8 cellular contexts compared by ENCODE assay signal in the genomic region with DNA sequence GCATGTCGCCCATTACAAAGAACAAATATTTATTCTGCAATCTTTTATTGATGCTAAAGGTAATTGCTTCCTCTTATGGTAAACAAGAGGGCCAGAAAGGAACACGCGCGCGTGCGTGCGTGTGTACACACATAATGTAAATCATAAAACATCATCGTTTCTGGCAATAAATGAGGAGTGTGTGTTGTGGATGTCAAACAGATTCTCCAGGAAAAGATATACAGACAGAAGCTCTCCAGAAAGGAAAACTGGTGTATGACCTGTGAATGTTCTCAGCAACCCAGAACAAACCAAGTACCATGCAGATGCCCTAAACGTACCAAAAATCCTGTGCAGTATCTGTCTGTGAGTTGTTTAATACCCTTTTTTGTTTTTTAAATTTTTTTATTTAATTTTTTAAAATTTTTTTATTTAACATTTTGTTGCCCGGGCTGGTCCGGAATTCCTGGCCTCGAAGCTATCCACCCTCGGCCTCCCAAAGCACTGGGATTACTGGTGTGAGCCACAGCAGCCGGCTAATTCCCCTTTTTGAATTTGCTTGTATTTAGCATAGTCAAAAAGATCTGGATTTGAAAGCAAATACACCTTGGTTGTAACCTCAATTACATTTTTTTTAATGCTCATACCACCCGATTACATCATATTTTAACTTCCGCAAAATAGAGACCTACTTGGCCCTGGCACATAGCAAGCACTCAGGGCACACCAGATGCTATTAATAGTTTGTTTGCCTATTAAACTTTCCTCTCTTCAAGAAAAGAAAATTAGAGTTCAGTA. TPM values are rescaled to one million over a fixed set of nuclear protein-coding genes. Genes with fewer than 3 reads are reported as not detected.
DNase-seq lines count a peak whose midpoint lies in the region; ATAC-seq and TF ChIP-seq lines count a peak whose summit lies in the region.

No MANE protein-coding gene starts in this region.

- H3K9me3 ChIP-seq in HCT116 (ENCODE audit: control insufficient read depth in 1 of 2, insufficient read depth in 1 of 2, low read depth in 1 of 2, low read length in 2 of 2) (no peaks in the 10 kb centered on the region), iPS-20b (ENCODE audit: insufficient read depth, low read depth, low read length) (peaks cover 8% of the 10 kb centered on the region), subcutaneous abdominal adipose tissue (ENCODE audit: control insufficient read depth in 5 of 5, low read length in 5 of 5) (peaks cover 0 to 3% (median 0%) of the 10 kb centered on the region in 5 donors)

- H4K20me1 ChIP-seq in HCT116 (ENCODE audit: insufficient read depth): no peaks in the 10 kb centered on the region

- H3K27me3 ChIP-seq in ACC112 (ENCODE audit: insufficient read depth, low read length) (no peaks in the 10 kb centered on the region), HCT116 (ENCODE audit: insufficient read depth, low read length) (no peaks in the 10 kb centered on the region), iPS-20b (ENCODE audit: insufficient read depth, low read length) (no peaks in the 10 kb centered on the region), subcutaneous abdominal adipose tissue (ENCODE audit: control insufficient read depth in 5 of 5, insufficient read depth in 4 of 5, low read length in 5 of 5) (no peaks in the 10 kb centered on the region)

- H3K9me2 ChIP-seq in HCT116 (ENCODE audit: insufficient read depth): no peaks in the 10 kb centered on the region

- peaks cover 1 to 9% of the 10 kb centered on the region in 2 donors for H3K36me3 Mint-ChIP-seq in activated T-cell treated with anti-CD3 and anti-CD28 coated beads, Interleukin-2, amount 50 U/mL, for 72 hours (ENCODE audit: insufficient read depth in 2 of 2)

- CTCF ChIA-PET in HCT116 (lab: Charles Lee): no interaction called here

- H3K4me1 Mint-ChIP-seq in activated T-cell treated with anti-CD3 and anti-CD28 coated beads, Interleukin-2, amount 50 U/mL, for 72 hours (ENCODE audit: low read depth): peaks cover 16% of the 10 kb centered on the region

- H3K27me3 Mint-ChIP-seq in activated T-cell treated with anti-CD3 and anti-CD28 coated beads, Interleukin-2, amount 50 U/mL, for 72 hours (ENCODE audit: low read depth): no peaks in the 10 kb centered on the region

- no peak for DNase-seq in HCT116 (ENCODE audit: low read depth, low spot score)
- DNase-seq in activated T-cell treated with anti-CD3 and anti-CD28 coated beads, Interleukin-2, amount 50 U/mL, for 72 hours: no peak
- DNase-seq in HuH-7 (ENCODE audit: low spot score): no peak
- DNase-seq in central memory CD4-positive, alpha-beta T cell: no peak

- peak overlapping the region; percentile 64 to 69 for H3K4me3 Mint-ChIP-seq in activated T-cell treated with anti-CD3 and anti-CD28 coated beads, Interleukin-2, amount 50 U/mL, for 72 hours

- TF ChIP-seq POLR2A in HCT116 (IDR thresholded peaks at IDR 0.05; ENCODE audit: borderline replicate concordance, extremely low read depth, insufficient read depth, insufficient read length): no peak

- BruUV-seq in HCT116 (replicated peaks; lab: Mats Ljungman, UMichigan): TSS peak; percentile 73

- H3K36me3 ChIP-seq in ACC112 (ENCODE audit: insufficient read depth, low read length) (no peaks in the 10 kb centered on the region), HCT116 (ENCODE audit: control insufficient read depth in 1 of 2, insufficient read depth in 2 of 2, low read length in 2 of 2) (no peaks in the 10 kb centered on the region), iPS-20b (ENCODE audit: insufficient read depth, low read depth, low read length) (no peaks in the 10 kb centered on the region), subcutaneous abdominal adipose tissue (ENCODE audit: control insufficient read depth in 5 of 5, insufficient read depth in 5 of 5, low read length in 5 of 5) (no peaks in the 10 kb centered on the region)

- H3K27ac ChIP-seq in ACC112 (ENCODE audit: low read depth, low read length) (no peak overlapping the region), HCT116 (ENCODE audit: low read depth, low read length) (peak overlapping the region; percentile 95), iPS-20b (ENCODE audit: low read length) (no peak overlapping the region), subcutaneous abdominal adipose tissue (ENCODE audit: low read depth, low read length) (peak overlapping the region; percentile 60)

- RAD21 ChIA-PET in HCT116 (lab: Charles Lee; ENCODE audit: low non-redundant PET in 1 of 2, low total read pairs in 2 of 2, uncharacterized antibody in 2 of 2, unreplicated experiment in 2 of 2): no interaction called here

- peaks cover 1 to 2% of the 10 kb centered on the region in 2 donors for H3K9me3 Mint-ChIP-seq in activated T-cell treated with anti-CD3 and anti-CD28 coated beads, Interleukin-2, amount 50 U/mL, for 72 hours

- peak overlapping the region; percentile 44 for H3K9ac ChIP-seq in HCT116 (ENCODE audit: low read length)
- H3K9ac ChIP-seq in iPS-20b (ENCODE audit: low read depth, low read length): peak overlapping the region; percentile 77; the same call in 1 of the 2 replicates
- H3K9ac ChIP-seq in subcutaneous abdominal adipose tissue (ENCODE audit: low read length in 5 of 5): peak overlapping the region in 4 of 5 donors; percentile 22 to 60 (median 30)

- H2AFZ ChIP-seq in ACC112 (ENCODE audit: low read length, unreplicated experiment): peak overlapping the region; percentile 77
- H2AFZ ChIP-seq in HCT116 (ENCODE audit: low read depth, low read length, poor library complexity, severe bottlenecking): peak overlapping the region; percentile 91

- ATAC-seq in HCT116: no peak
- no peak for ATAC-seq in activated T-cell treated with anti-CD3 and anti-CD28 coated beads, Interleukin-2, amount 50 U/mL, for 72 hours (replicated peaks in 1 of 2)
- no peak for ATAC-seq in HG02571 (IDR thresholded peaks at IDR 0.05; ENCODE audit: unreplicated experiment)

- H3K79me2 ChIP-seq in ACC112 (ENCODE audit: control insufficient read depth, insufficient read depth, low read length, unreplicated experiment): peaks cover 38% of the 10 kb centered on the region
- peaks cover 40% of the 10 kb centered on the region for H3K79me2 ChIP-seq in HCT116 (ENCODE audit: insufficient read depth, low read length)

- no peak for TF ChIP-seq CTCF in HCT116 (IDR thresholded peaks at IDR 0.05 in 2 of 3, conservative IDR thresholded peaks at IDR 0.05 in 1 of 3; ENCODE audit: borderline replicate concordance in 1 of 3, insufficient read depth in 1 of 3, low read depth in 2 of 3, low read length in 2 of 3)

- H3K4me3 ChIP-seq in ACC112 (ENCODE audit: low read depth, low read length) (peak overlapping the region; percentile 82), HCT116 (replicated peaks in 1 of 2; ENCODE audit: low read depth in 1 of 2, low read length in 2 of 2) (peak overlapping the region; percentile 53 to 91), iPS-20b (ENCODE audit: low read length) (peak overlapping the region; percentile 87), subcutaneous abdominal adipose tissue (ENCODE audit: low read depth in 1 of 5, low read length in 5 of 5) (peak overlapping the region; percentile 72 to 87 (median 80))

- H3K4me1 ChIP-seq in ACC112 (ENCODE audit: control insufficient read depth, insufficient read depth, low read length, unreplicated experiment) (peaks cover 7% of the 10 kb centered on the region), HCT116 (ENCODE audit: control insufficient read depth in 1 of 2, insufficient read depth in 2 of 2, low read length in 2 of 2) (peaks cover 10 to 15% of the 10 kb centered on the region in 2 experiments), iPS-20b (ENCODE audit: insufficient read depth, low read length) (peaks cover 5% of the 10 kb centered on the region; the same call in 1 of the 2 replicates), subcutaneous abdominal adipose tissue (ENCODE audit: control insufficient read depth in 5 of 5, insufficient read depth in 5 of 5, low read length in 5 of 5) (peaks cover 0 to 30% (median 27%) of the 10 kb centered on the region in 5 donors)

- intact Hi-C loops in HCT116 (cut with micrococcal nuclease): loop anchor here (2.0 kb wide), 1 partner anchor 145 kb away; the partner anchor contains the start of gene SMIM29

- peak overlapping the region; percentile 70 for H3K4me2 ChIP-seq in HCT116 (ENCODE audit: low read length)

- H3K27ac Mint-ChIP-seq in activated T-cell treated with anti-CD3 and anti-CD28 coated beads, Interleukin-2, amount 50 U/mL, for 72 hours: peak overlapping the region; percentile 79

- POLR2A ChIA-PET in HCT116 (lab: Charles Lee): no interaction called here

- TF ChIP-seq RAD21 in HCT116 (IDR thresholded peaks at IDR 0.05; ENCODE audit: low read depth): no peak

TF ChIP-seq in HCT116, 20 proteins besides CTCF, POLR2A, EP300 and RAD21:
- TF ChIP-seq YY1 (IDR thresholded peaks at IDR 0.05; ENCODE audit: extremely low read depth, insufficient replicate concordance, low read depth, low read length): no peak

RNA-seq across cellular contexts. Expression of gene NUDT3, which starts 0.9 kb away (rescaled TPM):
- total RNA-seq in HCT116 (2021; ENCODE audit: unreplicated experiment): 25.2 TPM
- polyA plus RNA-seq in HCT116 (2012): 5.7 and 7.7 TPM in 2 replicates
- 10 to 100 TPM; 11.1 to 13.7 TPM for total RNA-seq in activated T-cell treated with anti-CD3 and anti-CD28 coated beads, Interleukin-2, amount 50 U/mL, for 72 hours

RNA-seq across cellular contexts. Expression of gene RPS10, which starts 32.5 kb away (rescaled TPM):
- total RNA-seq in HCT116 (2021; ENCODE audit: unreplicated experiment): 1,863 TPM
- 3,637 and 4,200 TPM in 2 replicates for polyA plus RNA-seq in HCT116 (2012)
- total RNA-seq in activated T-cell treated with anti-CD3 and anti-CD28 coated beads, Interleukin-2, amount 50 U/mL, for 72 hours: 1,000 to 10,000 TPM; 2,209 to 2,226 TPM

Comparison
In these comparisons a context has a peak if more than half of its experiments do, and no peak if none do; other contexts are left out.
1. H3K27ac ChIP-seq: peak in HCT116 (single experiment) and subcutaneous abdominal adipose tissue (single experiment); none in ACC112 (single experiment) and iPS-20b (single experiment).
2. Peak in every context shown above with its lines, with median percentiles within 50 percentile points of each other: H3K4me3 ChIP-seq and H3K9ac ChIP-seq.